8 cellular contexts compared by ENCODE assay signal in genomic region chrX:135050603-135051002, GRCh38. TPM values are rescaled to one million over a fixed set of nuclear protein-coding genes. Genes with fewer than 3 reads are reported as not detected.
A peak's percentile ranks its signal among the peaks of the same experiment; 100 is the strongest.
DNase-seq lines count a peak whose midpoint lies in the region; ATAC-seq and TF ChIP-seq lines count a peak whose summit lies in the region.

No MANE protein-coding gene starts in this region.

- TF ChIP-seq CTCF in Calu3 (IDR thresholded peaks at IDR 0.05; ENCODE audit: unreplicated experiment) (no peak), progenitor cell of endocrine pancreas (IDR thresholded peaks at IDR 0.05; ENCODE audit: unreplicated experiment) (no peak)

- CTCF ChIA-PET in Calu3 (lab: Charles Lee) = no interaction called here
- CTCF ChIA-PET in T-cell (lab: Charles Lee) = no interaction called here

- no peak for DNase-seq in Calu3
- DNase-seq in T-cell = no peak
- no peak for DNase-seq in epithelial cell of prostate (ENCODE audit: low read depth, low spot score)
- no peak for DNase-seq in progenitor cell of endocrine pancreas (ENCODE audit: low spot score, unreplicated experiment)
- no peak for DNase-seq in D341Med (ENCODE audit: low spot score)
- DNase-seq in NAMALWA (ENCODE audit: low spot score) = no peak

- peak overlapping the region; percentile 87 for H3K4me3 Mint-ChIP-seq in Calu3 (ENCODE audit: low read depth, unreplicated experiment)
- peak overlapping the region; percentile 76 to 88 (median 81) for H3K4me3 Mint-ChIP-seq in T-cell
- H3K4me3 Mint-ChIP-seq in progenitor cell of endocrine pancreas (ENCODE audit: low read depth) = peak overlapping the region; percentile 90

- BruUV-seq in Calu3 (replicated peaks; lab: Mats Ljungman, UMichigan) = no TSS peak

- H3K36me3 Mint-ChIP-seq in Calu3 (ENCODE audit: insufficient read depth, unreplicated experiment) (peaks cover 30% of the 10 kb centered on the region), T-cell (no peaks in the 10 kb centered on the region), progenitor cell of endocrine pancreas (ENCODE audit: insufficient read depth) (peaks cover 7% of the 10 kb centered on the region)

- intact Hi-C loops in Calu3 (cut with micrococcal nuclease; ENCODE audit: unreplicated experiment) = no loop called here

- H3K4me1 Mint-ChIP-seq in Calu3 (ENCODE audit: low read depth, unreplicated experiment) = peaks cover 18% of the 10 kb centered on the region
- H3K4me1 Mint-ChIP-seq in T-cell = peaks cover 19 to 25% (median 24%) of the 10 kb centered on the region in 3 donors
- H3K4me1 Mint-ChIP-seq in progenitor cell of endocrine pancreas (ENCODE audit: low read depth) = peaks cover 7% of the 10 kb centered on the region

- H3K27me3 Mint-ChIP-seq in Calu3 (ENCODE audit: unreplicated experiment) = no peaks in the 10 kb centered on the region
- peaks cover 0 to 9% of the 10 kb centered on the region in 2 donors for H3K27me3 Mint-ChIP-seq in T-cell
- H3K27me3 Mint-ChIP-seq in progenitor cell of endocrine pancreas = no peaks in the 10 kb centered on the region

- H3K9me3 Mint-ChIP-seq in Calu3 (ENCODE audit: low read depth, unreplicated experiment) (no peaks in the 10 kb centered on the region), T-cell (no peaks in the 10 kb centered on the region), progenitor cell of endocrine pancreas (ENCODE audit: low read depth) (peaks cover 4% of the 10 kb centered on the region)

- ATAC-seq in T-cell (replicated peaks in 1 of 4) = no peak
- ATAC-seq in GM21717 (IDR thresholded peaks at IDR 0.05; ENCODE audit: unreplicated experiment) = no peak
- no peak for ATAC-seq in GM18861 (IDR thresholded peaks at IDR 0.05; ENCODE audit: unreplicated experiment)

- H3K27ac ChIP-seq in epithelial cell of prostate = peak overlapping the region; percentile 76

- POLR2A ChIA-PET in T-cell (lab: Charles Lee) = interaction anchor here in 1 of 2 donors (0.8 kb wide), 1 partner anchor 1310 kb away, joined by 4 read pairs; no protein-coding TSS in a partner anchor

- H3K27ac Mint-ChIP-seq in Calu3 (ENCODE audit: unreplicated experiment) = peak overlapping the region; percentile 75
- H3K27ac Mint-ChIP-seq in T-cell = peak overlapping the region; percentile 58 to 80
- peak overlapping the region; percentile 91 for H3K27ac Mint-ChIP-seq in progenitor cell of endocrine pancreas

RNA-seq across cellular contexts. Expression of gene RTL8A, which starts 1.3 kb away (rescaled TPM):
- total RNA-seq in Calu3 (2022) = 42.9 and 47.3 TPM in 2 replicates
- 10 to 100 TPM in 3 of 5 donors, 1 to 10 TPM in 2; 8.0 to 23.5 (median 18.5) TPM for total RNA-seq in T-cell
- 63.5 and 72.5 TPM in 2 replicates for total RNA-seq in progenitor cell of endocrine pancreas

RNA-seq across cellular contexts. Expression of gene RTL8C, which starts 18.4 kb away (rescaled TPM):
- total RNA-seq in Calu3 (2022) (50.0 and 51.6 TPM in 2 replicates), T-cell (10 to 100 TPM in 4 of 5 donors, 1 to 10 TPM in 1; 7.7 to 27.9 (median 20.7) TPM), progenitor cell of endocrine pancreas (101 and 107 TPM in 2 replicates)

RNA-seq across cellular contexts. Expression of gene RTL8B, which starts 28.3 kb away (rescaled TPM):
- total RNA-seq in Calu3 (2022) (6.5 and 7.1 TPM in 2 replicates), T-cell (under 1 TPM in 4 of 5 donors, not detected in 1; 0.13 to 0.43 (median 0.34) TPM), progenitor cell of endocrine pancreas (18.7 and 20.4 TPM in 2 replicates)

RNA-seq across cellular contexts. Expression of gene SMIM10L2B, which starts 47.9 kb away (rescaled TPM):
- total RNA-seq in Calu3 (2022) (1.5 and 2.0 TPM in 2 replicates), T-cell (under 1 TPM; 0.36 to 0.89 (median 0.60) TPM), progenitor cell of endocrine pancreas (7.7 and 7.9 TPM in 2 replicates)

RNA-seq across cellular contexts. Expression of gene SMIM10, which starts 59.8 kb away (rescaled TPM):
- total RNA-seq in Calu3 (2022) = 1.8 and 2.4 TPM in 2 replicates
- total RNA-seq in T-cell = not detected
- total RNA-seq in progenitor cell of endocrine pancreas = 2.2 TPM in 2 replicates
